In genomic region chr18:44655435-44655834, GRCh38 we compare ENCODE assay signal across 22 cellular contexts.
"Had no signal": no experiment of that assay in that cellular context is flagged by ENCODE, and none has a peak within 500 bp of the region (broad histone marks: within the 10 kb centered on the region; RNA-seq: fewer than 3 reads in every experiment).

No MANE protein-coding gene starts in this region.

- H3K27ac ChIP-seq: colonic mucosa, esophagus muscularis mucosa, foreskin keratinocyte, gastroesophageal sphincter, lower lobe of right lung, parathyroid adenoma, right lobe of liver, stomach, thyroid gland, vagina had no signal

- DNase-seq: colonic mucosa; effector memory CD4-positive, alpha-beta T cell; foreskin keratinocyte; left ventricle myocardium superior; lower lobe of right lung; naive thymus-derived CD8-positive, alpha-beta T cell; nephron progenitor cell; nucleus accumbens; right lobe of liver; stimulated activated CD4-positive, alpha-beta T cell treated with anti-CD3 and anti-CD28 coated beads, Interleukin-2, amount 100 ng/mL, for 24 hours; stimulated activated CD4-positive, alpha-beta T cell treated with anti-CD3 and anti-CD28 coated beads, Interleukin-4, amount 100 ng/mL, for 24 hours; stimulated activated naive CD4-positive, alpha-beta T cell treated with Interleukin-2 at 50 U/mL for 16 hours; stomach; thyroid gland had no signal

- H3K36me3 Mint-ChIP-seq: naive thymus-derived CD8-positive, alpha-beta T cell; stimulated activated effector memory CD8-positive, alpha-beta T cell treated with anti-CD3 and anti-CD28 coated beads, Interleukin-12 subunit alpha, Interleukin-12 subunit beta, amount 100 ng/mL, for 72 hours had no signal

- H3K4me1 Mint-ChIP-seq: naive thymus-derived CD8-positive, alpha-beta T cell; nephron progenitor cell; stimulated activated effector memory CD8-positive, alpha-beta T cell treated with anti-CD3 and anti-CD28 coated beads, Interleukin-12 subunit alpha, Interleukin-12 subunit beta, amount 100 ng/mL, for 72 hours had no signal

- H3K4me1 ChIP-seq: colonic mucosa, lower lobe of right lung, parathyroid adenoma, right lobe of liver, vagina had no signal

- H3K4me3 Mint-ChIP-seq: dendritic cell treated with granulocyte-macrophage colony-stimulating factor and Interleukin-4, amounts not matched to agents 40 ng/mL and 50 ng/mL, for 4 days; naive thymus-derived CD8-positive, alpha-beta T cell; nephron progenitor cell; stimulated activated effector memory CD8-positive, alpha-beta T cell treated with anti-CD3 and anti-CD28 coated beads, Interleukin-12 subunit alpha, Interleukin-12 subunit beta, amount 100 ng/mL, for 72 hours had no signal

- H3K27me3 ChIP-seq: colonic mucosa, esophagus muscularis mucosa, foreskin keratinocyte, gastroesophageal sphincter, right lobe of liver, stomach, thyroid gland, vagina had no signal

- ATAC-seq: gastroesophageal sphincter; left ventricle myocardium superior; naive thymus-derived CD8-positive, alpha-beta T cell; right lobe of liver; stimulated activated effector memory CD8-positive, alpha-beta T cell treated with anti-CD3 and anti-CD28 coated beads, Interleukin-12 subunit alpha, Interleukin-12 subunit beta, amount 100 ng/mL, for 72 hours had no signal

- H3K36me3 ChIP-seq: colonic mucosa, esophagus muscularis mucosa, gastroesophageal sphincter, lower lobe of right lung, right lobe of liver, stomach, thyroid gland, vagina had no signal

- H3K9me3 Mint-ChIP-seq: dendritic cell treated with granulocyte-macrophage colony-stimulating factor and Interleukin-4, amounts not matched to agents 40 ng/mL and 50 ng/mL, for 4 days; naive thymus-derived CD8-positive, alpha-beta T cell; nephron progenitor cell; stimulated activated effector memory CD8-positive, alpha-beta T cell treated with anti-CD3 and anti-CD28 coated beads, Interleukin-12 subunit alpha, Interleukin-12 subunit beta, amount 100 ng/mL, for 72 hours had no signal

- H3K9me3 ChIP-seq: colonic mucosa, esophagus muscularis mucosa, gastroesophageal sphincter, lower lobe of right lung, right lobe of liver, stomach, thyroid gland, vagina had no signal

- H3K9ac ChIP-seq: parathyroid adenoma had no signal

- H3K27ac Mint-ChIP-seq: dendritic cell treated with granulocyte-macrophage colony-stimulating factor and Interleukin-4, amounts not matched to agents 40 ng/mL and 50 ng/mL, for 4 days; naive thymus-derived CD8-positive, alpha-beta T cell; nephron progenitor cell; progenitor cell of endocrine pancreas; stimulated activated effector memory CD8-positive, alpha-beta T cell treated with anti-CD3 and anti-CD28 coated beads, Interleukin-12 subunit alpha, Interleukin-12 subunit beta, amount 100 ng/mL, for 72 hours had no signal

- H3K4me3 ChIP-seq: colonic mucosa, esophagus muscularis mucosa, gastroesophageal sphincter, lower lobe of right lung, right lobe of liver, stomach, thyroid gland, vagina had no signal

- H2AFZ ChIP-seq: parathyroid adenoma had no signal

- H3K79me2 ChIP-seq: parathyroid adenoma had no signal

- FAIRE-seq: endothelial cell of umbilical vein had no signal
